21 cellular contexts compared by ENCODE assay signal in the genomic region with DNA sequence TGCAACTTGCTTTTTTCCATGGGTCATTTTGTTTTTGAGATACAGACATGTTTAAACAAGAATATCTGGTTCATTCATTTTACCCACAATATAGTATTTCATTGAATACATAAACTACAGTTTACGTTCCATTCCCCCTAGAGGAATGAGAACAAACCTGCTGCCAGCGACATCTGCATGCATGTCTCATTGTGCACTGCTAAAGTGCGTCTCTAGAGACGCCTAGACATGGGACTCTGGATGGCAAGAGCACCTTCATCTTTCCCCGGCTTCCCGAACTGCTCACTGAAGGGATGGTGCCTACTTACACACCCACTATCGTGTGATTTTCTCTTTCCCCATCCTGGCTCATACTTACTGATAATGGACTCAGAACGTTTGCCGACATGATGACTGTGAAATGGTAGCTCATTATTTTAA. TPM values are rescaled to one million over a fixed set of nuclear protein-coding genes. Genes with fewer than 3 reads are reported as not detected.
DNase-seq lines count a peak whose midpoint lies in the region; ATAC-seq and TF ChIP-seq lines count a peak whose summit lies in the region.
"Had no signal": no experiment of that assay in that cellular context is flagged by ENCODE, and none has a peak within 500 bp of the region (broad histone marks: within the 10 kb centered on the region; RNA-seq: fewer than 3 reads in every experiment).

No MANE protein-coding gene starts in this region.

- no peak for TF ChIP-seq CTCF in progenitor cell of endocrine pancreas (IDR thresholded peaks at IDR 0.05; ENCODE audit: unreplicated experiment)

- POLR2A ChIA-PET in T-cell (lab: Charles Lee), result no interaction called here

- CTCF ChIA-PET in T-cell (lab: Charles Lee), result interaction anchor here in 1 of 2 donors (1.1 kb wide), 1 partner anchor 1765 kb away, joined by 3 read pairs; a partner anchor contains a TSS

- no peak for ATAC-seq in activated T-cell treated with anti-CD3 and anti-CD28 coated beads, Interleukin-2, amount 50 U/mL, for 72 hours (replicated peaks in 1 of 2)
- ATAC-seq in T-cell (replicated peaks in 1 of 4), result no peak
- ATAC-seq in GM21529 (IDR thresholded peaks at IDR 0.05; ENCODE audit: unreplicated experiment), result no peak
- no peak for ATAC-seq in GM18498 (IDR thresholded peaks at IDR 0.05; ENCODE audit: unreplicated experiment)
- no peak for ATAC-seq in GM21723 (IDR thresholded peaks at IDR 0.05; ENCODE audit: unreplicated experiment)
- ATAC-seq: activated CD8-positive, alpha-beta memory T cell treated with anti-CD3 and anti-CD28 coated beads, Interleukin-2, amount 10 ng/mL, durations not matched to agents 7 days and 5 days; body of pancreas had no signal

- H3K4me1 Mint-ChIP-seq in activated T-cell treated with anti-CD3 and anti-CD28 coated beads, Interleukin-2, amount 50 U/mL, for 72 hours (ENCODE audit: low read depth), result peaks cover 20% of the 10 kb centered on the region
- H3K4me1 Mint-ChIP-seq in T-cell (peaks cover 22 to 28% (median 24%) of the 10 kb centered on the region in 3 donors), immature natural killer cell (peaks cover 25 to 28% of the 10 kb centered on the region in 2 donors), progenitor cell of endocrine pancreas (ENCODE audit: low read depth) (peaks cover 9% of the 10 kb centered on the region)

- peaks cover 4% of the 10 kb centered on the region in 2 donors for H3K36me3 Mint-ChIP-seq in activated T-cell treated with anti-CD3 and anti-CD28 coated beads, Interleukin-2, amount 50 U/mL, for 72 hours (ENCODE audit: insufficient read depth in 2 of 2)
- H3K36me3 Mint-ChIP-seq in T-cell, result peaks cover under 1% of the 10 kb centered on the region
- no peaks in the 10 kb centered on the region for H3K36me3 Mint-ChIP-seq in immature natural killer cell
- H3K36me3 Mint-ChIP-seq in progenitor cell of endocrine pancreas (ENCODE audit: insufficient read depth), result no peaks in the 10 kb centered on the region

- no peaks in the 10 kb centered on the region for H3K27me3 Mint-ChIP-seq in activated T-cell treated with anti-CD3 and anti-CD28 coated beads, Interleukin-2, amount 50 U/mL, for 72 hours (ENCODE audit: low read depth)
- H3K27me3 Mint-ChIP-seq in T-cell (peaks cover 13 to 14% of the 10 kb centered on the region in 2 donors), immature natural killer cell (ENCODE audit: low read depth in 3 of 3) (peaks cover 0 to 2% (median 0%) of the 10 kb centered on the region in 3 donors), progenitor cell of endocrine pancreas (peaks cover 3% of the 10 kb centered on the region)

- DNase-seq in activated T-cell treated with anti-CD3 and anti-CD28 coated beads, Interleukin-2, amount 50 U/mL, for 72 hours, result no peak
- no peak for DNase-seq in activated T-cell treated with anti-CD3 and anti-CD28 coated beads for 4 hours
- DNase-seq in T-cell, result no peak
- no peak for DNase-seq in immature natural killer cell
- no peak for DNase-seq in progenitor cell of endocrine pancreas (ENCODE audit: low spot score, unreplicated experiment)
- DNase-seq: activated CD8-positive, alpha-beta memory T cell treated with anti-CD3 and anti-CD28 coated beads, Interleukin-2, amount 10 ng/mL, durations not matched to agents 7 days and 5 days; activated naive CD4-positive, alpha-beta T cell treated with anti-CD3 and anti-CD28 coated beads, Interleukin-2, amount 50 U/mL, for 16 hours; body of pancreas; DMS79; HFFc6; MM.1S; NCI-H1694; NCI-H774; SHP77; small intestine; stimulated activated CD4-positive, alpha-beta T cell treated with anti-CD3 and anti-CD28 coated beads, Interleukin-2, amount 100 ng/mL, for 48 hours; uterus had no signal

- no peak overlapping the region for H3K27ac Mint-ChIP-seq in activated T-cell treated with anti-CD3 and anti-CD28 coated beads, Interleukin-2, amount 50 U/mL, for 72 hours
- H3K27ac Mint-ChIP-seq in T-cell (no peak overlapping the region), immature natural killer cell (peak overlapping the region in 1 of 6 donors; percentile 21), progenitor cell of endocrine pancreas (peak overlapping the region; percentile 31)
- H3K27ac Mint-ChIP-seq: activated CD8-positive, alpha-beta memory T cell treated with anti-CD3 and anti-CD28 coated beads, Interleukin-2, amount 10 ng/mL, durations not matched to agents 7 days and 5 days; HFFc6; T-helper 1 cell treated with Interleukin-12 subunit alpha and Interleukin-12 subunit beta and Interleukin-4 antibody, amounts not matched to agents 30 μg/mL and 1 μg/mL, for 36 hours had no signal

- H3K4me3 Mint-ChIP-seq in activated T-cell treated with anti-CD3 and anti-CD28 coated beads, Interleukin-2, amount 50 U/mL, for 72 hours, result peak overlapping the region; percentile 2 to 7
- H3K4me3 Mint-ChIP-seq in T-cell (peak overlapping the region; percentile 39 to 83 (median 62)), immature natural killer cell (peak overlapping the region; percentile 30 to 83 (median 55)), progenitor cell of endocrine pancreas (ENCODE audit: low read depth) (peak overlapping the region; percentile 17)

- peaks cover 0 to 4% of the 10 kb centered on the region in 2 donors for H3K9me3 Mint-ChIP-seq in activated T-cell treated with anti-CD3 and anti-CD28 coated beads, Interleukin-2, amount 50 U/mL, for 72 hours
- H3K9me3 Mint-ChIP-seq in T-cell, result peaks cover 0 to 4% (median 0%) of the 10 kb centered on the region in 3 donors
- H3K9me3 Mint-ChIP-seq in immature natural killer cell, result no peaks in the 10 kb centered on the region
- H3K9me3 Mint-ChIP-seq in progenitor cell of endocrine pancreas (ENCODE audit: low read depth), result peaks cover 12% of the 10 kb centered on the region

RNA-seq across cellular contexts. Expression of a gene that starts 1.2 kb away (rescaled TPM):
- total RNA-seq in activated T-cell treated with anti-CD3 and anti-CD28 coated beads, Interleukin-2, amount 50 U/mL, for 72 hours, result 10 to 100 TPM; 19.0 to 19.5 TPM
- total RNA-seq in T-cell (10 to 100 TPM; 13.2 to 22.5 (median 19.8) TPM), progenitor cell of endocrine pancreas (19.0 and 20.3 TPM in 2 replicates)
- polyA plus RNA-seq in immature natural killer cell, result 1 to 10 TPM in 1 of 3 donors, under 1 TPM in 2; 0.05 to 2.2 (median 0.70) TPM

RNA-seq across cellular contexts. Expression of a gene that starts 35.5 kb away (rescaled TPM):
- total RNA-seq in activated T-cell treated with anti-CD3 and anti-CD28 coated beads, Interleukin-2, amount 50 U/mL, for 72 hours, result 10 to 100 TPM; 20.3 to 21.9 TPM
- total RNA-seq in T-cell, result 10 to 100 TPM; 28.5 to 30.9 (median 30.6) TPM
- polyA plus RNA-seq in immature natural killer cell, result 10 to 100 TPM in 1 of 3 donors, 1 to 10 TPM in 2; 5.4 to 13.1 (median 6.3) TPM
- total RNA-seq in progenitor cell of endocrine pancreas, result 25.6 and 26.7 TPM in 2 replicates

Comparison
In these comparisons a context has a peak if more than half of its experiments do, and no peak if none do; other contexts are left out.
1. H3K4me3 Mint-ChIP-seq: peak in every context shown above with its lines; median percentile 62 in T-cell; 55 in immature natural killer cell; 17 in progenitor cell of endocrine pancreas; 4 in activated T-cell treated with anti-CD3 and anti-CD28 coated beads, Interleukin-2, amount 50 U/mL, for 72 hours.